In genomic region chr2:128533101-128533500, GRCh38 we compare ENCODE assay signal across 32 cellular contexts.
"Had no signal": no experiment of that assay in that cellular context is flagged by ENCODE, and none has a peak within 500 bp of the region (broad histone marks: within the 10 kb centered on the region; RNA-seq: fewer than 3 reads in every experiment).

No MANE protein-coding gene starts in this region.

- ATAC-seq: activated CD8-positive, alpha-beta memory T cell treated with anti-CD3 and anti-CD28 coated beads, Interleukin-2, amount 10 ng/mL, durations not matched to agents 7 days and 5 days; activated CD8-positive, alpha-beta T cell treated with anti-CD3 and anti-CD28 coated beads, Interleukin-2, amount 10 ng/mL, durations not matched to agents 7 days and 5 days; activated naive CD4-positive, alpha-beta T cell treated with anti-CD3 and anti-CD28 coated beads, Interleukin-2, amount 50 U/mL, for 72 hours; body of pancreas; T-cell had no signal

- H3K27ac ChIP-seq: adrenal gland, body of pancreas, brain microvascular endothelial cell, breast epithelium, VCaP had no signal

- H3K4me1 ChIP-seq: adrenal gland, breast epithelium had no signal

- H3K36me3 ChIP-seq: adrenal gland, brain microvascular endothelial cell, breast epithelium had no signal

- DNase-seq: activated B cell treated with CpG ODN at 0.5 μM for 24 hours; activated CD4-positive, alpha-beta memory T cell treated with anti-CD3 and anti-CD28 coated beads, Interleukin-2, amount 10 ng/mL, durations not matched to agents 7 days and 5 days; activated CD4-positive, alpha-beta T cell treated with anti-CD3 and anti-CD28 coated beads for 4 hours; activated CD4-positive, alpha-beta T cell treated with anti-CD3 and anti-CD28 coated beads, Interleukin-2, amount 10 ng/mL, durations not matched to agents 24 days and 14 days; activated CD4-positive, alpha-beta T cell treated with anti-CD3 and anti-CD28 coated beads, Interleukin-2, amount 50 U/mL, for 1 hour; activated CD4-positive, alpha-beta T cell treated with anti-CD3 and anti-CD28 coated beads, Interleukin-2, amount 50 U/mL, for 48 hours; activated CD4-positive, CD25-positive, alpha-beta regulatory T cell treated with anti-CD3 and anti-CD28 coated beads, Interleukin-2, amount 50 U/mL, for 72 hours; activated CD8-positive, alpha-beta memory T cell treated with anti-CD3 and anti-CD28 coated beads for 24 hours; activated CD8-positive, alpha-beta memory T cell treated with anti-CD3 and anti-CD28 coated beads, Interleukin-2, amount 10 ng/mL, durations not matched to agents 7 days and 5 days; activated CD8-positive, alpha-beta memory T cell treated with anti-CD3 and anti-CD28 coated beads, Interleukin-2, amount 50 U/mL, for 48 hours; activated CD8-positive, alpha-beta T cell treated with anti-CD3 and anti-CD28 coated beads, Interleukin-2, amount 10 ng/mL, durations not matched to agents 7 days and 5 days; activated effector memory CD4-positive, alpha-beta T cell treated with Interleukin-2 at 50 U/mL for 16 hours; activated gamma-delta T cell treated with Interleukin-2 at 50 U/mL for 16 hours; activated naive CD4-positive, alpha-beta T cell; activated naive CD4-positive, alpha-beta T cell treated with anti-CD3 and anti-CD28 coated beads for 36 hours; activated naive CD4-positive, alpha-beta T cell treated with anti-CD3 and anti-CD28 coated beads, Interleukin-2, amount 50 U/mL, for 16 hours; activated naive CD8-positive, alpha-beta T cell treated with anti-CD3 and anti-CD28 coated beads for 36 hours; activated T-cell treated with anti-CD3 and anti-CD28 coated beads, Interleukin-2, amount 50 U/mL, for 24 hours; activated T-cell treated with anti-CD3 and anti-CD28 coated beads, Interleukin-2, amount 50 U/mL, for 48 hours; adrenal gland; amniotic stem cell; aorta; body of pancreas; brain microvascular endothelial cell; central memory CD4-positive, alpha-beta T cell; T-cell; T-helper 2 cell; T-helper 9 cell had no signal

- H3K4me3 Mint-ChIP-seq: activated B cell treated with CpG ODN at 0.5 μM for 24 hours; activated CD4-positive, alpha-beta memory T cell treated with anti-CD3 and anti-CD28 coated beads, Interleukin-2, amount 10 ng/mL, durations not matched to agents 7 days and 5 days; activated CD4-positive, alpha-beta T cell treated with anti-CD3 and anti-CD28 coated beads, Interleukin-2, amount 10 ng/mL, durations not matched to agents 24 days and 14 days; activated CD8-positive, alpha-beta memory T cell treated with anti-CD3 and anti-CD28 coated beads, Interleukin-2, amount 10 ng/mL, durations not matched to agents 7 days and 5 days; activated CD8-positive, alpha-beta T cell treated with anti-CD3 and anti-CD28 coated beads, Interleukin-2, amount 10 ng/mL, durations not matched to agents 7 days and 5 days; activated naive CD4-positive, alpha-beta T cell treated with anti-CD3 and anti-CD28 coated beads for 36 hours; activated naive CD8-positive, alpha-beta T cell treated with anti-CD3 and anti-CD28 coated beads for 36 hours; activated T-cell treated with anti-CD3 and anti-CD28 coated beads, Interleukin-2, amount 50 U/mL, for 24 hours; T-cell; T-helper 2 cell treated with Interferon-gamma antibody and Interleukin-4, amounts not matched to agents 5 μg/mL and 100 μg/mL, for 36 hours had no signal

- H3K4me3 ChIP-seq: adrenal gland, body of pancreas, breast epithelium had no signal

- H3K9me3 ChIP-seq: adrenal gland, body of pancreas, breast epithelium had no signal

- H3K4me1 Mint-ChIP-seq: activated CD4-positive, alpha-beta memory T cell treated with anti-CD3 and anti-CD28 coated beads, Interleukin-2, amount 10 ng/mL, durations not matched to agents 7 days and 5 days; activated naive CD8-positive, alpha-beta T cell treated with anti-CD3 and anti-CD28 coated beads for 36 hours had no signal

- H3K27ac Mint-ChIP-seq: activated B cell treated with CpG ODN at 0.5 μM for 24 hours; activated CD4-positive, alpha-beta memory T cell treated with anti-CD3 and anti-CD28 coated beads, Interleukin-2, amount 10 ng/mL, durations not matched to agents 7 days and 5 days; activated CD4-positive, alpha-beta T cell treated with anti-CD3 and anti-CD28 coated beads, Interleukin-2, amount 10 ng/mL, durations not matched to agents 24 days and 14 days; activated CD8-positive, alpha-beta memory T cell treated with anti-CD3 and anti-CD28 coated beads, Interleukin-2, amount 10 ng/mL, durations not matched to agents 7 days and 5 days; activated CD8-positive, alpha-beta T cell treated with anti-CD3 and anti-CD28 coated beads, Interleukin-2, amount 10 ng/mL, durations not matched to agents 7 days and 5 days; activated naive CD4-positive, alpha-beta T cell treated with anti-CD3 and anti-CD28 coated beads for 36 hours; activated naive CD4-positive, alpha-beta T cell treated with anti-CD3 and anti-CD28 coated beads, Interleukin-2, amount 50 U/mL, for 72 hours; activated naive CD8-positive, alpha-beta T cell treated with anti-CD3 and anti-CD28 coated beads for 36 hours; activated T-cell treated with anti-CD3 and anti-CD28 coated beads, Interleukin-2, amount 50 U/mL, for 24 hours; T-cell; T-helper 2 cell treated with Interferon-gamma antibody and Interleukin-4, amounts not matched to agents 5 μg/mL and 100 μg/mL, for 36 hours had no signal

- H3K36me3 Mint-ChIP-seq: activated CD8-positive, alpha-beta memory T cell treated with anti-CD3 and anti-CD28 coated beads, Interleukin-2, amount 10 ng/mL, durations not matched to agents 7 days and 5 days; activated naive CD4-positive, alpha-beta T cell treated with anti-CD3 and anti-CD28 coated beads, Interleukin-2, amount 50 U/mL, for 72 hours; activated naive CD8-positive, alpha-beta T cell treated with anti-CD3 and anti-CD28 coated beads for 36 hours; T-cell had no signal

- H3K27me3 ChIP-seq: adrenal gland, body of pancreas, brain microvascular endothelial cell, breast epithelium had no signal

- H3K27me3 Mint-ChIP-seq: activated naive CD8-positive, alpha-beta T cell treated with anti-CD3 and anti-CD28 coated beads for 36 hours had no signal
